In genomic region chr12:18313316-18313715, GRCh38 we compare ENCODE assay signal across 7 cellular contexts. TPM values are rescaled to one million over a fixed set of nuclear protein-coding genes. Genes with fewer than 3 reads are reported as not detected.
"Had no signal": no experiment of that assay in that cellular context is flagged by ENCODE, and none has a peak within 500 bp of the region (broad histone marks: within the 10 kb centered on the region; RNA-seq: fewer than 3 reads in every experiment).

No MANE protein-coding gene starts in this region.

- ATAC-seq: GM23338, K562 had no signal

- H3K4me3 ChIP-seq: GM23338, K562 had no signal

- DNase-seq: H9, HCEC 1CT, IMR-90 had no signal

- H3K4me3 Mint-ChIP-seq: GM23338, H9 had no signal

- H3K4me1 Mint-ChIP-seq: GM23338, H9 had no signal

- H3K27ac Mint-ChIP-seq: GM23338, H9 had no signal

- H3K9me3 Mint-ChIP-seq: GM23338, H9 had no signal

RNA-seq across cellular contexts. Expression of gene PIK3C2G, which starts 52.0 kb away (rescaled TPM):
- total RNA-seq: GM23338, H1, H9, HT-29, IMR-90, K562 had no signal
